1 cellular context compared by ENCODE assay signal in the genomic region with DNA sequence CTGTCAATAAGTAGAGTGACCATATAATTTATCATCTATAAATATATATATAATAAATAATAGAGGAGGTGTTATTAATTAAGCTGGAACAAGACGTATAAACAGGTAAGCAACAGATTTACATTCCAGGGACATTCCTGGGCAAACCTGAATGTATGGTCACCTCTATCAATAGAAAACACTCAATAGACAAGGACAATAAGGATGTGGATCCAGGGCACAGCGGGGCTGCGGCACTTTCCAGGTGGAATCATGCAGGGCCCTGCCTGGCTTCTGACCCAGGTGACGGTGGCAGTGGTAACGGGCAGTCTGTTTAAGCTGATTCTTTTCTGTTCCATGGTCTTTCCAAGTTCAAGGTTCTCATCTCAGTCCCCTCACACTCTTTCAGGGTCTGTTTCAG.
TF ChIP-seq lines count a peak whose summit lies in the region.

No MANE protein-coding gene starts in this region.

TF ChIP-seq in GM23338, 12 proteins besides CTCF, POLR2A, EP300 and RAD21 (continued from another document):
- TF ChIP-seq, protein P1, sequence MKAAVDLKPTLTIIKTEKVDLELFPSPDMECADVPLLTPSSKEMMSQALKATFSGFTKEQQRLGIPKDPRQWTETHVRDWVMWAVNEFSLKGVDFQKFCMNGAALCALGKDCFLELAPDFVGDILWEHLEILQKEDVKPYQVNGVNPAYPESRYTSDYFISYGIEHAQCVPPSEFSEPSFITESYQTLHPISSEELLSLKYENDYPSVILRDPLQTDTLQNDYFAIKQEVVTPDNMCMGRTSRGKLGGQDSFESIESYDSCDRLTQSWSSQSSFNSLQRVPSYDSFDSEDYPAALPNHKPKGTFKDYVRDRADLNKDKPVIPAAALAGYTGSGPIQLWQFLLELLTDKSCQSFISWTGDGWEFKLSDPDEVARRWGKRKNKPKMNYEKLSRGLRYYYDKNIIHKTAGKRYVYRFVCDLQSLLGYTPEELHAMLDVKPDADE (IDR thresholded peaks at IDR 0.05) = no peak
- TF ChIP-seq EZH2phosphoT487 (IDR thresholded peaks at IDR 0.05; ENCODE audit: unreplicated experiment) = no peak
TF ChIP-seq in GM23338: peak in this region for 0.
